ENCODE assay signal across 8 cellular contexts in genomic region chr1:27934818-27935549, GRCh38. TPM values are rescaled to one million over a fixed set of nuclear protein-coding genes. Genes with fewer than 3 reads are reported as not detected.
DNase-seq lines count a peak whose midpoint lies in the region; ATAC-seq, FAIRE-seq and TF ChIP-seq lines count a peak whose summit lies in the region.

A gene with protein sequence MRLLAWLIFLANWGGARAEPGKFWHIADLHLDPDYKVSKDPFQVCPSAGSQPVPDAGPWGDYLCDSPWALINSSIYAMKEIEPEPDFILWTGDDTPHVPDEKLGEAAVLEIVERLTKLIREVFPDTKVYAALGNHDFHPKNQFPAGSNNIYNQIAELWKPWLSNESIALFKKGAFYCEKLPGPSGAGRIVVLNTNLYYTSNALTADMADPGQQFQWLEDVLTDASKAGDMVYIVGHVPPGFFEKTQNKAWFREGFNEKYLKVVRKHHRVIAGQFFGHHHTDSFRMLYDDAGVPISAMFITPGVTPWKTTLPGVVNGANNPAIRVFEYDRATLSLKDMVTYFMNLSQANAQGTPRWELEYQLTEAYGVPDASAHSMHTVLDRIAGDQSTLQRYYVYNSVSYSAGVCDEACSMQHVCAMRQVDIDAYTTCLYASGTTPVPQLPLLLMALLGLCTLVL (plus strand): TSS chr1:27935000. CDS start chr1:27935184, 184 bp downstream.

- H3K4me3 ChIP-seq in bronchial epithelial cell (ENCODE audit: low read depth, low read length) = peak within 1 kb of the TSS; percentile 10

- H3K27ac Mint-ChIP-seq in activated naive CD4-positive, alpha-beta T cell treated with anti-CD3 and anti-CD28 coated beads for 36 hours = no peak within 1 kb of the TSS
- peak within 1 kb of the TSS in 7 of 10 donors; percentile 0 to 85 (median 35) for H3K27ac Mint-ChIP-seq in naive thymus-derived CD8-positive, alpha-beta T cell

- no peaks in the 10 kb centered on the region for H3K36me3 ChIP-seq in bronchial epithelial cell (ENCODE audit: control insufficient read depth, insufficient read depth, low read length)

- peak; percentile 51 to 52 for ATAC-seq in naive thymus-derived CD8-positive, alpha-beta T cell
- ATAC-seq in GM21447 (IDR thresholded peaks at IDR 0.05; ENCODE audit: unreplicated experiment) = no peak
- no peak for ATAC-seq in GM18873 (IDR thresholded peaks at IDR 0.05; ENCODE audit: low FRiP score, unreplicated experiment)

- no peak for DNase-seq in activated naive CD4-positive, alpha-beta T cell treated with anti-CD3 and anti-CD28 coated beads for 36 hours
- DNase-seq in activated naive CD4-positive, alpha-beta T cell treated with anti-CD3 and anti-CD28 coated beads, Interleukin-2, amount 50 U/mL, for 16 hours = no peak
- DNase-seq in NCI-H524 treated with DMSO at 0.1 percent for 48 hours (lab: John Stamatoyannopoulos, UW) = peak; percentile 72
- DNase-seq in bronchial epithelial cell (ENCODE audit: low read depth) = peak; percentile 53
- DNase-seq in naive thymus-derived CD8-positive, alpha-beta T cell = no peak
- DNase-seq in SW 1271 (lab: John Stamatoyannopoulos, UW) = no peak

- H3K4me3 Mint-ChIP-seq in activated naive CD4-positive, alpha-beta T cell treated with anti-CD3 and anti-CD28 coated beads for 36 hours = peak within 1 kb of the TSS; percentile 67
- H3K4me3 Mint-ChIP-seq in naive thymus-derived CD8-positive, alpha-beta T cell = peak within 1 kb of the TSS in 9 of 10 donors; percentile 0 to 79 (median 63)

- H3K27me3 ChIP-seq in bronchial epithelial cell (ENCODE audit: control insufficient read depth, insufficient read depth, low read length) = peaks cover 4% of the 10 kb centered on the region

- POLR2A ChIA-PET in naive thymus-derived CD8-positive, alpha-beta T cell (lab: Charles Lee) = interaction anchor here (0.6 kb wide), 1 partner anchor 70 kb away, joined by 4 read pairs; no protein-coding TSS in a partner anchor

- H3K27me3 Mint-ChIP-seq in activated naive CD4-positive, alpha-beta T cell treated with anti-CD3 and anti-CD28 coated beads for 36 hours (ENCODE audit: low read depth) = peaks cover 15% of the 10 kb centered on the region
- peaks cover 4 to 29% (median 12%) of the 10 kb centered on the region in 5 donors for H3K27me3 Mint-ChIP-seq in naive thymus-derived CD8-positive, alpha-beta T cell

- peak; percentile 10 for TF ChIP-seq CTCF in bronchial epithelial cell (IDR thresholded peaks at IDR 0.05; ENCODE audit: insufficient read depth, low read length, severe bottlenecking)

- intact Hi-C loops in activated naive CD4-positive, alpha-beta T cell treated with anti-CD3 and anti-CD28 coated beads for 36 hours (cut with micrococcal nuclease) = no loop called here

- CTCF ChIA-PET in activated naive CD4-positive, alpha-beta T cell treated with anti-CD3 and anti-CD28 coated beads for 36 hours (lab: Charles Lee) = interaction anchor here (0.7 kb wide), 1 partner anchor 17 kb away, joined by 3 read pairs; no protein-coding TSS in a partner anchor

- H3K4me1 Mint-ChIP-seq in activated naive CD4-positive, alpha-beta T cell treated with anti-CD3 and anti-CD28 coated beads for 36 hours (ENCODE audit: low read depth) = peaks cover 10% of the 10 kb centered on the region
- peaks cover 9 to 26% (median 11%) of the 10 kb centered on the region in 4 donors for H3K4me1 Mint-ChIP-seq in naive thymus-derived CD8-positive, alpha-beta T cell

- H3K36me3 Mint-ChIP-seq in activated naive CD4-positive, alpha-beta T cell treated with anti-CD3 and anti-CD28 coated beads for 36 hours (ENCODE audit: low read depth) = no peaks in the 10 kb centered on the region
- no peaks in the 10 kb centered on the region for H3K36me3 Mint-ChIP-seq in naive thymus-derived CD8-positive, alpha-beta T cell

- no peaks in the 10 kb centered on the region for H3K9me3 Mint-ChIP-seq in activated naive CD4-positive, alpha-beta T cell treated with anti-CD3 and anti-CD28 coated beads for 36 hours
- H3K9me3 Mint-ChIP-seq in naive thymus-derived CD8-positive, alpha-beta T cell = no peaks in the 10 kb centered on the region

- FAIRE-seq in bronchial epithelial cell (lab: Jason Lieb, UNC) = no peak

RNA-seq across cellular contexts. Expression of the gene that starts here (rescaled TPM):
- under 1 TPM; 0.52 to 0.72 TPM for total RNA-seq in activated naive CD4-positive, alpha-beta T cell treated with anti-CD3 and anti-CD28 coated beads for 36 hours
- total RNA-seq in bronchial epithelial cell = 2.4 and 2.7 TPM in 2 replicates
- not detected for total RNA-seq in naive thymus-derived CD8-positive, alpha-beta T cell
- polyA plus RNA-seq in naive thymus-derived CD8-positive, alpha-beta T cell = under 1 TPM in 1 of 3 donors, not detected in 2; 0.16 TPM

Comparison
In these comparisons a context has a peak if more than half of its experiments do, and no peak if none do; other contexts are left out.
1. Peak in ATAC-seq in naive thymus-derived CD8-positive, alpha-beta T cell; RNA of the gene not detected or under 1 TPM.
2. DNase-seq: peak in NCI-H524 treated with DMSO at 0.1 percent for 48 hours (single experiment) and bronchial epithelial cell (single experiment); none in activated naive CD4-positive, alpha-beta T cell treated with anti-CD3 and anti-CD28 coated beads for 36 hours (single experiment), activated naive CD4-positive, alpha-beta T cell treated with anti-CD3 and anti-CD28 coated beads, Interleukin-2, amount 50 U/mL, for 16 hours (single experiment), naive thymus-derived CD8-positive, alpha-beta T cell (0 of 10) and SW 1271 (0 of 2).